ENCODE assay signal across 24 cellular contexts in genomic region chr9:137336735-137337134, GRCh38. TPM values are rescaled to one million over a fixed set of nuclear protein-coding genes. Genes with fewer than 3 reads are reported as not detected.
DNase-seq lines count a peak whose midpoint lies in the region; ATAC-seq, FAIRE-seq and TF ChIP-seq lines count a peak whose summit lies in the region.
"Had no signal": no experiment of that assay in that cellular context is flagged by ENCODE, and none has a peak within 500 bp of the region (broad histone marks: within the 10 kb centered on the region; RNA-seq: fewer than 3 reads in every experiment).

No MANE protein-coding gene starts in this region.

- H3K9me3 ChIP-seq in astrocyte (ENCODE audit: insufficient read depth, low read depth, low read length) = no peaks in the 10 kb centered on the region
- peaks cover 0 to 7% (median 0%) of the 10 kb centered on the region in 3 donors for H3K9me3 ChIP-seq in esophagus squamous epithelium

- H3K4me1 ChIP-seq in astrocyte (ENCODE audit: insufficient read depth, low read length) = peaks cover 9% of the 10 kb centered on the region
- H3K4me1 ChIP-seq in esophagus squamous epithelium = no peaks in the 10 kb centered on the region
- H3K4me1 ChIP-seq: A549 had no signal

- intact Hi-C loops in esophagus squamous epithelium (cut with DNase I) = no loop called here

- no peak for DNase-seq in activated T-cell treated with anti-CD3 and anti-CD28 coated beads, Interleukin-2, amount 50 U/mL, for 72 hours
- no peak for DNase-seq in activated T-cell treated with anti-CD3 and anti-CD28 coated beads, Interleukin-2, amount 50 U/mL, for 24 hours
- DNase-seq in astrocyte (ENCODE audit: low read depth) (no peak), frontal cortex (ENCODE audit: low spot score in 2 of 2) (no peak), esophagus squamous epithelium (lab: John Stamatoyannopoulos, UW) (no peak)
- DNase-seq in activated CD4-positive, alpha-beta T cell treated with anti-CD3 and anti-CD28 coated beads for 4 hours = no peak
- DNase-seq: AML-193; CD4-positive, alpha-beta T cell; CD8-positive, alpha-beta T cell; DMS 273 treated with DMSO at 0.1 percent for 48 hours; DMS153; DMS53; DMS79; DND-41; EL; GF-D8 had no signal

- TF ChIP-seq CTCF in astrocyte (IDR thresholded peaks at IDR 0.05; ENCODE audit: insufficient read depth, low read depth, low read length) (no peak), esophagus squamous epithelium (IDR thresholded peaks at IDR 0.05) (no peak)

- no peak overlapping the region for H3K27ac ChIP-seq in astrocyte (ENCODE audit: low read depth, low read length)
- H3K27ac ChIP-seq in esophagus squamous epithelium = no peak overlapping the region
- H3K27ac ChIP-seq: 22Rv1; A549; BLaER1 treated with 17β-estradiol and CSF1 and Interleukin-3, amounts not matched to agents 10 nM and 100 nM; C4-2B had no signal

- H3K4me3 ChIP-seq in astrocyte (ENCODE audit: insufficient read depth, low read depth, low read length) = no peak overlapping the region
- no peak overlapping the region for H3K4me3 ChIP-seq in esophagus squamous epithelium
- H3K4me3 ChIP-seq: A549; BLaER1 treated with 17β-estradiol and CSF1 and Interleukin-3, amounts not matched to agents 10 nM and 100 nM had no signal

- no peak for TF ChIP-seq POLR2A in esophagus squamous epithelium (IDR thresholded peaks at IDR 0.05)

- no peak overlapping the region for H3K9ac ChIP-seq in astrocyte (ENCODE audit: low read length)
- H3K9ac ChIP-seq: BLaER1 treated with 17β-estradiol and CSF1 and Interleukin-3, amounts not matched to agents 10 nM and 100 nM had no signal

- H3K36me3 Mint-ChIP-seq in activated T-cell treated with anti-CD3 and anti-CD28 coated beads, Interleukin-2, amount 50 U/mL, for 72 hours (ENCODE audit: insufficient read depth in 2 of 2) = peaks cover 0 to 4% of the 10 kb centered on the region in 2 donors
- no peaks in the 10 kb centered on the region for H3K36me3 Mint-ChIP-seq in activated T-cell treated with anti-CD3 and anti-CD28 coated beads, Interleukin-2, amount 50 U/mL, for 24 hours (ENCODE audit: low read depth)
- no peaks in the 10 kb centered on the region for H3K36me3 Mint-ChIP-seq in astrocyte (ENCODE audit: low read depth, unreplicated experiment)

- ATAC-seq in activated T-cell treated with anti-CD3 and anti-CD28 coated beads, Interleukin-2, amount 50 U/mL, for 72 hours (replicated peaks in 1 of 2) = no peak
- ATAC-seq: A549; CD8-positive, alpha-beta T cell had no signal

- no peaks in the 10 kb centered on the region for H3K27me3 ChIP-seq in astrocyte (ENCODE audit: insufficient read depth, low read length)
- no peaks in the 10 kb centered on the region for H3K27me3 ChIP-seq in esophagus squamous epithelium
- H3K27me3 ChIP-seq: BLaER1 treated with 17β-estradiol and CSF1 and Interleukin-3, amounts not matched to agents 10 nM and 100 nM had no signal

- H3K4me2 ChIP-seq in astrocyte (ENCODE audit: low read length) = no peak overlapping the region
- H3K4me2 ChIP-seq: A549; BLaER1 treated with 17β-estradiol and CSF1 and Interleukin-3, amounts not matched to agents 10 nM and 100 nM had no signal

- peaks cover 8% of the 10 kb centered on the region for H3K4me1 Mint-ChIP-seq in activated T-cell treated with anti-CD3 and anti-CD28 coated beads, Interleukin-2, amount 50 U/mL, for 72 hours (ENCODE audit: low read depth)
- peaks cover 4% of the 10 kb centered on the region for H3K4me1 Mint-ChIP-seq in activated T-cell treated with anti-CD3 and anti-CD28 coated beads, Interleukin-2, amount 50 U/mL, for 24 hours (ENCODE audit: low read depth)
- H3K4me1 Mint-ChIP-seq in astrocyte (ENCODE audit: low read depth, unreplicated experiment) = peaks cover 2% of the 10 kb centered on the region

- H3K36me3 ChIP-seq in astrocyte (ENCODE audit: insufficient read depth, low read length) = no peaks in the 10 kb centered on the region
- peaks cover 0 to 5% (median 0%) of the 10 kb centered on the region in 3 donors for H3K36me3 ChIP-seq in esophagus squamous epithelium

- peaks cover 0 to 2% of the 10 kb centered on the region in 2 donors for H3K9me3 Mint-ChIP-seq in activated T-cell treated with anti-CD3 and anti-CD28 coated beads, Interleukin-2, amount 50 U/mL, for 72 hours
- H3K9me3 Mint-ChIP-seq in activated T-cell treated with anti-CD3 and anti-CD28 coated beads, Interleukin-2, amount 50 U/mL, for 24 hours = peaks cover 8% of the 10 kb centered on the region
- peaks cover 6% of the 10 kb centered on the region for H3K9me3 Mint-ChIP-seq in astrocyte (ENCODE audit: unreplicated experiment)
- H3K9me3 Mint-ChIP-seq: CD4-positive, alpha-beta T cell had no signal

- no peaks in the 10 kb centered on the region for H3K79me2 ChIP-seq in astrocyte (ENCODE audit: insufficient read depth, low read length)

- no peak overlapping the region for H3K4me3 Mint-ChIP-seq in activated T-cell treated with anti-CD3 and anti-CD28 coated beads, Interleukin-2, amount 50 U/mL, for 72 hours
- H3K4me3 Mint-ChIP-seq in activated T-cell treated with anti-CD3 and anti-CD28 coated beads, Interleukin-2, amount 50 U/mL, for 24 hours = no peak overlapping the region
- no peak overlapping the region for H3K4me3 Mint-ChIP-seq in astrocyte (ENCODE audit: unreplicated experiment)
- H3K4me3 Mint-ChIP-seq: B cell; CD4-positive, alpha-beta T cell; CD8-positive, alpha-beta T cell had no signal

- no peaks in the 10 kb centered on the region for H4K20me1 ChIP-seq in astrocyte (ENCODE audit: insufficient read depth, low read length)
- H4K20me1 ChIP-seq: BLaER1 treated with 17β-estradiol and CSF1 and Interleukin-3, amounts not matched to agents 10 nM and 100 nM had no signal

- FAIRE-seq in astrocyte (lab: Jason Lieb, UNC) (no peak), frontal cortex (lab: Jason Lieb, UNC) (peak; percentile 30)
- FAIRE-seq: A549, G401.6, GM12891, GM19239 had no signal

- H2AFZ ChIP-seq in astrocyte (ENCODE audit: low read depth, low read length) = no peak overlapping the region

- 88 to 95% methylated on average over 2 of the region's 2 CpGs for WGBS in esophagus squamous epithelium, 2 donors

- no peaks in the 10 kb centered on the region for H3K27me3 Mint-ChIP-seq in activated T-cell treated with anti-CD3 and anti-CD28 coated beads, Interleukin-2, amount 50 U/mL, for 72 hours (ENCODE audit: low read depth)
- no peaks in the 10 kb centered on the region for H3K27me3 Mint-ChIP-seq in activated T-cell treated with anti-CD3 and anti-CD28 coated beads, Interleukin-2, amount 50 U/mL, for 24 hours
- peaks cover 3% of the 10 kb centered on the region for H3K27me3 Mint-ChIP-seq in astrocyte (ENCODE audit: low read depth, unreplicated experiment)
- H3K27me3 Mint-ChIP-seq: CD4-positive, alpha-beta T cell had no signal

- peak overlapping the region; percentile 49 for H3K27ac Mint-ChIP-seq in activated T-cell treated with anti-CD3 and anti-CD28 coated beads, Interleukin-2, amount 50 U/mL, for 72 hours
- no peak overlapping the region for H3K27ac Mint-ChIP-seq in activated T-cell treated with anti-CD3 and anti-CD28 coated beads, Interleukin-2, amount 50 U/mL, for 24 hours
- peak overlapping the region; percentile 18 for H3K27ac Mint-ChIP-seq in astrocyte (ENCODE audit: unreplicated experiment)
- H3K27ac Mint-ChIP-seq: B cell; CD4-positive, alpha-beta T cell; CD8-positive, alpha-beta T cell had no signal

RNA-seq across cellular contexts. Expression of gene NRARP, which starts 34.7 kb away (rescaled TPM):
- total RNA-seq in activated T-cell treated with anti-CD3 and anti-CD28 coated beads, Interleukin-2, amount 50 U/mL, for 72 hours = 1 to 10 TPM; 1.6 to 2.0 TPM
- total RNA-seq in astrocyte (6.9 and 7.3 TPM in 2 replicates), frontal cortex (3.7 TPM), esophagus squamous epithelium (10 to 100 TPM; 19.6 to 33.9 (median 27.5) TPM)

RNA-seq across cellular contexts. Expression of gene TOR4A, which starts 59.2 kb away (rescaled TPM):
- 1 to 10 TPM; 4.3 to 8.3 TPM for total RNA-seq in activated T-cell treated with anti-CD3 and anti-CD28 coated beads, Interleukin-2, amount 50 U/mL, for 72 hours
- total RNA-seq in astrocyte = 10.8 and 11.8 TPM in 2 replicates
- total RNA-seq in frontal cortex = 0.41 TPM
- total RNA-seq in esophagus squamous epithelium = 10 to 100 TPM in 3 of 4 donors, 1 to 10 TPM in 1; 8.8 to 17.5 (median 13.5) TPM
